ENCODE assay signal across 26 cellular contexts in the genomic region with DNA sequence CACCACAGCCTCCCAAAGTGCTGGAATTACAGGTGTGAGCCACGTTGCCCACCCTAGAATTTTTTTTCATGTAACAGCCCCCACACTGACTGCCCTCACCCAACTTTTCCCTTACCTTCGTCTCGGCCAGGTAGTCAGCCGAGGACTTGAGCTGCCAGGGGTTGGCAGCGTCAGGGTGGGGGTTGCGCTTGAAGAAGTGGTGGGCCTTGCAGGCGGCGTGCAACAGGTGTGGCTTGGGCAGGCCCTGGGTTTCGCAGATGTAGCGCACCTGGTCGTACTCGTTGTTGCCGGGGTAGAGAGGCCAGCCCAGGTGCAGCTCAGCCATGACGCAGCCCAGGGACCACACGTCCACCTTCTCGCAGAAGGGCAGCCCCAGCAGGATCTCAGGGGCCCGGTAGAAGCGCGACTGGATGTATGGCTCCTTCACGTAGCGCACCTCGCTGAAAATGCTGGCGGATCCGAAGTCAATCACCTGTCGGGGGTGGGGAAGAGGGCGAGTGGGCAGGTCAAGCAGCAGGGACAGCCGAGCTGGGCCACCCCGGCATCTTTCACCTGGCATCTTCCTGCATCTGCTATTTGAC. TPM values are rescaled to one million over a fixed set of nuclear protein-coding genes. Genes with fewer than 3 reads are reported as not detected.
"Had no signal": no experiment of that assay in that cellular context is flagged by ENCODE, and none has a peak within 500 bp of the region (broad histone marks: within the 10 kb centered on the region; RNA-seq: fewer than 3 reads in every experiment).

No MANE protein-coding gene starts in this region.

- H3K36me3 Mint-ChIP-seq: activated naive CD8-positive, alpha-beta T cell; brain had no signal

- H3K9me3 Mint-ChIP-seq: activated CD4-positive, alpha-beta memory T cell treated with anti-CD3 and anti-CD28 coated beads, Interleukin-2, amount 10 ng/mL, durations not matched to agents 7 days and 5 days; activated naive CD4-positive, alpha-beta T cell treated with anti-CD3 and anti-CD28 coated beads for 36 hours; activated T-helper 17 cell treated with anti-CD3 and anti-CD28 coated beads, Interleukin-2, amount 50 U/mL, for 72 hours; brain; central memory CD8-positive, alpha-beta T cell had no signal

- H3K27me3 Mint-ChIP-seq: activated CD4-positive, alpha-beta T cell treated with anti-CD3 and anti-CD28 coated beads for 36 hours; activated naive CD8-positive, alpha-beta T cell; activated T-helper 17 cell treated with anti-CD3 and anti-CD28 coated beads, Interleukin-2, amount 50 U/mL, for 72 hours; central memory CD8-positive, alpha-beta T cell had no signal

- DNase-seq: activated CD4-positive, alpha-beta memory T cell treated with anti-CD3 and anti-CD28 coated beads, Interleukin-2, amount 10 ng/mL, durations not matched to agents 7 days and 5 days; activated CD4-positive, alpha-beta T cell treated with anti-CD3 and anti-CD28 coated beads for 36 hours; activated CD4-positive, alpha-beta T cell treated with anti-CD3 and anti-CD28 coated beads, Interleukin-2, amount 50 U/mL, for 1 hour; activated gamma-delta T cell; activated naive CD4-positive, alpha-beta T cell treated with anti-CD3 and anti-CD28 coated beads for 36 hours; activated T-cell treated with anti-CD3 and anti-CD28 coated beads for 4 hours; activated T-cell treated with anti-CD3 and anti-CD28 coated beads, Interleukin-2, amount 50 U/mL, for 48 hours; amygdala; Karpas-422; MM.1S; NCI-H1694; NCI-H2029; NCI-H2227 treated with DMSO at 0.1 percent for 48 hours; NCI-H446 treated with DMSO at 0.1 percent for 48 hours; NCI-H526 treated with DMSO at 0.1 percent for 48 hours; NCI-H82; PC-3; SIG-M5; WERI-Rb-1 had no signal

- H3K4me3 Mint-ChIP-seq: activated CD4-positive, alpha-beta memory T cell treated with anti-CD3 and anti-CD28 coated beads, Interleukin-2, amount 10 ng/mL, durations not matched to agents 7 days and 5 days; activated CD4-positive, alpha-beta T cell treated with anti-CD3 and anti-CD28 coated beads for 36 hours; activated naive CD4-positive, alpha-beta T cell treated with anti-CD3 and anti-CD28 coated beads for 36 hours; activated naive CD8-positive, alpha-beta T cell; activated T-helper 17 cell treated with anti-CD3 and anti-CD28 coated beads, Interleukin-2, amount 50 U/mL, for 72 hours; brain; central memory CD8-positive, alpha-beta T cell had no signal

- ATAC-seq: activated CD4-positive, alpha-beta T cell treated with anti-CD3 and anti-CD28 coated beads for 36 hours; activated T-helper 17 cell treated with anti-CD3 and anti-CD28 coated beads, Interleukin-2, amount 50 U/mL, for 72 hours; K562; PC-3 had no signal

- H3K4me1 Mint-ChIP-seq: activated CD4-positive, alpha-beta T cell treated with anti-CD3 and anti-CD28 coated beads for 36 hours; activated T-helper 17 cell treated with anti-CD3 and anti-CD28 coated beads, Interleukin-2, amount 50 U/mL, for 72 hours; brain; central memory CD8-positive, alpha-beta T cell had no signal

- H3K27ac Mint-ChIP-seq: activated CD4-positive, alpha-beta memory T cell treated with anti-CD3 and anti-CD28 coated beads, Interleukin-2, amount 10 ng/mL, durations not matched to agents 7 days and 5 days; activated CD4-positive, alpha-beta T cell treated with anti-CD3 and anti-CD28 coated beads for 36 hours; activated naive CD4-positive, alpha-beta T cell treated with anti-CD3 and anti-CD28 coated beads for 36 hours; activated naive CD8-positive, alpha-beta T cell; activated T-helper 17 cell treated with anti-CD3 and anti-CD28 coated beads, Interleukin-2, amount 50 U/mL, for 72 hours; brain had no signal

RNA-seq across cellular contexts. Expression of a gene that starts 6.2 kb away (rescaled TPM):
- total RNA-seq: activated naive CD4-positive, alpha-beta T cell treated with anti-CD3 and anti-CD28 coated beads for 36 hours; activated T-helper 17 cell treated with anti-CD3 and anti-CD28 coated beads, Interleukin-2, amount 50 U/mL, for 72 hours; astrocyte; PC-3; T-helper 2 cell treated with Interferon-gamma antibody and Interleukin-4, amounts not matched to agents 100 ng/mL and 5 ng/mL, for 36 hours had no signal
